In genomic region chr9:12426198-12426864, GRCh38 we compare ENCODE assay signal across 10 cellular contexts.
DNase-seq lines count a peak whose midpoint lies in the region; ATAC-seq and TF ChIP-seq lines count a peak whose summit lies in the region.
"Had no signal": no experiment of that assay in that cellular context is flagged by ENCODE, and none has a peak within 500 bp of the region (broad histone marks: within the 10 kb centered on the region; RNA-seq: fewer than 3 reads in every experiment).

No MANE protein-coding gene starts in this region.

- no peaks in the 10 kb centered on the region for H3K36me3 Mint-ChIP-seq in endodermal cell (ENCODE audit: low read depth)
- H3K36me3 Mint-ChIP-seq in progenitor cell of endocrine pancreas (ENCODE audit: insufficient read depth) = no peaks in the 10 kb centered on the region
- H3K36me3 Mint-ChIP-seq: activated naive CD8-positive, alpha-beta T cell had no signal

- no peak overlapping the region for H3K9ac ChIP-seq in endodermal cell (ENCODE audit: extremely low read depth, low read length, poor library complexity, severe bottlenecking)

- no peaks in the 10 kb centered on the region for H3K4me1 ChIP-seq in endodermal cell (ENCODE audit: control insufficient read depth, insufficient read depth, low read length)

- H3K4me3 Mint-ChIP-seq in endodermal cell = no peak overlapping the region
- no peak overlapping the region for H3K4me3 Mint-ChIP-seq in progenitor cell of endocrine pancreas (ENCODE audit: low read depth)
- H3K4me3 Mint-ChIP-seq: activated naive CD8-positive, alpha-beta T cell had no signal

- H3K27ac Mint-ChIP-seq in endodermal cell (peak overlapping the region; percentile 41), progenitor cell of endocrine pancreas (no peak overlapping the region)
- H3K27ac Mint-ChIP-seq: activated naive CD8-positive, alpha-beta T cell had no signal

- H3K9me3 Mint-ChIP-seq in endodermal cell (no peaks in the 10 kb centered on the region), progenitor cell of endocrine pancreas (ENCODE audit: low read depth) (no peaks in the 10 kb centered on the region)

- H3K9me3 ChIP-seq in endodermal cell (ENCODE audit: control insufficient read depth, low read length) = no peaks in the 10 kb centered on the region
- H3K9me3 ChIP-seq: ovary had no signal

- no peaks in the 10 kb centered on the region for H3K27me3 ChIP-seq in endodermal cell (ENCODE audit: control insufficient read depth, insufficient read depth, low read length, poor library complexity, severe bottlenecking)
- H3K27me3 ChIP-seq: ovary had no signal

- peak; percentile 52 for DNase-seq in HT-29 (ENCODE audit: low spot score)
- DNase-seq in NCI-H524 (lab: John Stamatoyannopoulos, UW) = peak; percentile 1 to 45
- peak; percentile 57 for DNase-seq in endodermal cell
- DNase-seq in progenitor cell of endocrine pancreas (ENCODE audit: low spot score, unreplicated experiment) = no peak
- DNase-seq in UCSD-AML1 (lab: John Stamatoyannopoulos, UW; ENCODE audit: unreplicated experiment) = no peak
- DNase-seq: ovary had no signal

- H3K27ac ChIP-seq in endodermal cell (ENCODE audit: low read depth, low read length) = no peak overlapping the region
- H3K27ac ChIP-seq: ovary had no signal

- TF ChIP-seq CTCF in endodermal cell (conservative IDR thresholded peaks at IDR 0.05) (peak; percentile 73), progenitor cell of endocrine pancreas (IDR thresholded peaks at IDR 0.05; ENCODE audit: unreplicated experiment) (peak; percentile 56)

- no peaks in the 10 kb centered on the region for H3K27me3 Mint-ChIP-seq in endodermal cell (ENCODE audit: insufficient read depth)
- H3K27me3 Mint-ChIP-seq in progenitor cell of endocrine pancreas = no peaks in the 10 kb centered on the region
- H3K27me3 Mint-ChIP-seq: activated naive CD8-positive, alpha-beta T cell had no signal

- no peaks in the 10 kb centered on the region for H3K36me3 ChIP-seq in endodermal cell (ENCODE audit: control insufficient read depth, insufficient read depth, low read length)
- H3K36me3 ChIP-seq: ovary had no signal

- H3K4me1 Mint-ChIP-seq in endodermal cell (peaks cover 3% of the 10 kb centered on the region), progenitor cell of endocrine pancreas (ENCODE audit: low read depth) (peaks cover 1% of the 10 kb centered on the region)

- ATAC-seq in GM21786 (IDR thresholded peaks at IDR 0.05; ENCODE audit: unreplicated experiment) = no peak
- ATAC-seq in GM18519 (IDR thresholded peaks at IDR 0.05; ENCODE audit: low FRiP score, unreplicated experiment) = no peak
- ATAC-seq: K562 had no signal

- no peak overlapping the region for H3K4me3 ChIP-seq in endodermal cell (ENCODE audit: low read length)
- H3K4me3 ChIP-seq: K562, ovary had no signal

- WGBS in endodermal cell (ENCODE audit: insufficient coverage in 1 of 2, insufficient read length in 1 of 2), 2 experiments = 63 to 89% methylated on average over 3 to 6 of the region's 8 CpGs

Comparison
In these comparisons a context has a peak if more than half of its experiments do, and no peak if none do; other contexts are left out.
1. DNase-seq: peak in HT-29 (single experiment), NCI-H524 (2 of 2) and endodermal cell (single experiment); none in progenitor cell of endocrine pancreas (single experiment) and UCSD-AML1 (single experiment).